Comparison of ENCODE assay signal across 20 cellular contexts in the genomic region with DNA sequence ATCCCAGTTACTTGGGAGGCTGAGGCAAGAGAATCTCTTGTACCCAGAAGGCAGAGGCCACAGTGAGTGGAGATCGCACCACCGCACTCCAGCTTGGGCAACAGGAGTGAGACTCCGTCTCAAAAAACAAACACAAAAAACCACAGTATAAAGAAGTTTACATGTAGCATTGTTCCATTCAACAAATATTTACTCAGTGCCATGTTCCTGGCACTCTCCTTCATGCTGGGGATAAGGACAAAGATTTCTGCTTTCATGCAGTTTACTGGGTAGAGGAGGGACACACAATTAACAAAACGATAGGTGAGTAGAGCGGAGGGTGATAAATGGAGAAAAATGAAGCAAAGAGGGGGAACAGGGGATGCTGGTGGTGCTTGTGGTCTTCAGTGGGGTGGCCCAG.
DNase-seq lines count a peak whose midpoint lies in the region; ATAC-seq, FAIRE-seq and TF ChIP-seq lines count a peak whose summit lies in the region.
"Had no signal": no experiment of that assay in that cellular context is flagged by ENCODE, and none has a peak within 500 bp of the region (broad histone marks: within the 10 kb centered on the region; RNA-seq: fewer than 3 reads in every experiment).

No MANE protein-coding gene starts in this region.

- TF ChIP-seq CTCF in right lobe of liver (IDR thresholded peaks at IDR 0.05) (no peak), HepG2 (CRISPR knock-in tag; IDR thresholded peaks at IDR 0.05) (no peak), osteocyte (IDR thresholded peaks at IDR 0.05) (no peak)

- H3K36me3 ChIP-seq in right lobe of liver (no peaks in the 10 kb centered on the region), HepG2 (replicated peaks in 1 of 2; ENCODE audit: control insufficient read depth in 1 of 2, insufficient read depth in 2 of 2, low read length in 2 of 2) (no peaks in the 10 kb centered on the region)

- H3K4me3 ChIP-seq in right lobe of liver (no peak overlapping the region), HepG2 (replicated peaks in 1 of 3; ENCODE audit: insufficient read depth in 1 of 3, low read depth in 2 of 3, low read length in 3 of 3) (no peak overlapping the region)

- DNase-seq in right lobe of liver = no peak
- DNase-seq in HepG2 (ENCODE audit: low spot score) = no peak
- peak; percentile 13 for DNase-seq in M059J (ENCODE audit: low read depth)
- no peak for DNase-seq in osteocyte (ENCODE audit: extremely low spot score, unreplicated experiment)
- no peak for DNase-seq in hypothalamus (lab: John Stamatoyannopoulos, UW)
- DNase-seq in stimulated activated CD4-positive, alpha-beta T cell treated with anti-CD3 and anti-CD28 coated beads, Interleukin-1b, Interleukin-23, amount 100 ng/mL, for 48 hours = no peak
- no peak for DNase-seq in NCI-H748 treated with DMSO at 0.1 percent for 48 hours (lab: John Stamatoyannopoulos, UW)
- DNase-seq: Caco-2; CD4-positive, alpha-beta T cell; DMS 273 treated with DMSO at 0.1 percent for 48 hours; GDM1; Karpas-422; MM.1S; NCI-H1048; NCI-H1417 treated with DMSO at 0.1 percent for 48 hours; NCI-H187; NCI-H226; NCI-H524 treated with DMSO at 0.1 percent for 48 hours had no signal

- no peak overlapping the region for H3K4me3 Mint-ChIP-seq in osteocyte (ENCODE audit: unreplicated experiment)
- H3K4me3 Mint-ChIP-seq: CD4-positive, alpha-beta T cell had no signal

- TF ChIP-seq EP300 in HepG2 (IDR thresholded peaks at IDR 0.05; ENCODE audit: low read depth in 2 of 2, low read length in 2 of 2) (no peak), HepG2 (CRISPR knock-in tag; IDR thresholded peaks at IDR 0.05; ENCODE audit: borderline replicate concordance) (no peak)

- H3K4me2 ChIP-seq in HepG2 (ENCODE audit: low read depth, low read length) = no peak overlapping the region

- no peak overlapping the region for H3K27ac ChIP-seq in right lobe of liver
- no peak overlapping the region for H3K27ac ChIP-seq in HepG2 (ENCODE audit: extremely low read length, insufficient read depth, low read length)

- TF ChIP-seq RAD21 in HepG2 (CRISPR knock-in tag; IDR thresholded peaks at IDR 0.05) = no peak

- peaks cover 70% of the 10 kb centered on the region for H3K4me1 Mint-ChIP-seq in osteocyte (ENCODE audit: unreplicated experiment)

- H3K9me3 ChIP-seq in right lobe of liver (no peaks in the 10 kb centered on the region), HepG2 (ENCODE audit: low read length) (no peaks in the 10 kb centered on the region)
- H3K9me3 ChIP-seq: Caco-2 had no signal

- H3K27me3 Mint-ChIP-seq in osteocyte (ENCODE audit: unreplicated experiment) = no peaks in the 10 kb centered on the region

- H3K36me3 Mint-ChIP-seq in osteocyte (ENCODE audit: unreplicated experiment) = peaks cover 13% of the 10 kb centered on the region

- CTCF ChIA-PET in HepG2 (lab: Yijun Ruan, JAX; ENCODE audit: low intra/inter-chr PET ratio, low total read pairs) = no interaction called here

- H3K27me3 ChIP-seq in right lobe of liver (no peaks in the 10 kb centered on the region), HepG2 (ENCODE audit: control insufficient read depth in 1 of 2, insufficient read depth in 2 of 2, low read length in 2 of 2) (no peaks in the 10 kb centered on the region; a peak in 1 of 5 replicates)

- no peaks in the 10 kb centered on the region for H4K20me1 ChIP-seq in HepG2 (ENCODE audit: insufficient read depth, low read length)

- no TSS peak for BruUV-seq in HepG2 (replicated peaks; lab: Mats Ljungman, UMichigan)

- H2AFZ ChIP-seq in HepG2 (ENCODE audit: low read length) = no peak overlapping the region

- H3K27ac Mint-ChIP-seq in osteocyte (ENCODE audit: unreplicated experiment) = peak overlapping the region; percentile 58
- H3K27ac Mint-ChIP-seq: CD4-positive, alpha-beta T cell had no signal

- POLR2A ChIA-PET in HepG2 (lab: Yijun Ruan, JAX) = no interaction called here

- no peaks in the 10 kb centered on the region for H3K9me3 Mint-ChIP-seq in osteocyte (ENCODE audit: unreplicated experiment)
- H3K9me3 Mint-ChIP-seq: CD4-positive, alpha-beta T cell had no signal

- H3K4me1 ChIP-seq in right lobe of liver (no peaks in the 10 kb centered on the region), HepG2 (ENCODE audit: insufficient read depth, low read length) (0 out of 2 replicates have a peak, but pooled peaks cover 6% of the 10 kb centered on the region)
- H3K4me1 ChIP-seq: Caco-2 had no signal

- H3K79me2 ChIP-seq in HepG2 (ENCODE audit: insufficient read depth, low read length) = no peaks in the 10 kb centered on the region

- 70% methylated on average over 5 of the region's 5 CpGs for WGBS in right lobe of liver (ENCODE audit: insufficient coverage, low coverage, low lambda C conversion rate, missing lambda C conversion rate)
- WGBS in HepG2 (ENCODE audit: low lambda C conversion rate) = 82% methylated on average over 5 of the region's 5 CpGs

- H3K9ac ChIP-seq in HepG2 (ENCODE audit: insufficient read depth, low read depth, low read length) = no peak overlapping the region

- FAIRE-seq in HepG2 (lab: Jason Lieb, UNC) = no peak
- FAIRE-seq: GM18507 had no signal

- in situ Hi-C loops in HepG2 (cut with HindIII; ENCODE audit: extremely low pct_ligation_motif_present, low pct_unique_long_range_greater_than_20kb) = no loop called here

- intact Hi-C loops in right lobe of liver (cut with DNase I) (no loop called here), HepG2 (cut with micrococcal nuclease; ENCODE audit: unreplicated experiment) (no loop called here)

- TF ChIP-seq POLR2A in right lobe of liver (IDR thresholded peaks at IDR 0.05) (no peak), HepG2 (IDR thresholded peaks at IDR 0.05; ENCODE audit: insufficient read depth in 1 of 2, low read depth in 2 of 2, low read length in 2 of 2) (no peak)

- ATAC-seq in right lobe of liver (peak in 3 of 4 donors; percentile 11 to 66 (median 47)), HepG2 (no peak)
- ATAC-seq: Right ventricle myocardium inferior had no signal

TF ChIP-seq in HepG2, 621 proteins besides CTCF, POLR2A, EP300 and RAD21:
- TF ChIP-seq, protein P1, sequence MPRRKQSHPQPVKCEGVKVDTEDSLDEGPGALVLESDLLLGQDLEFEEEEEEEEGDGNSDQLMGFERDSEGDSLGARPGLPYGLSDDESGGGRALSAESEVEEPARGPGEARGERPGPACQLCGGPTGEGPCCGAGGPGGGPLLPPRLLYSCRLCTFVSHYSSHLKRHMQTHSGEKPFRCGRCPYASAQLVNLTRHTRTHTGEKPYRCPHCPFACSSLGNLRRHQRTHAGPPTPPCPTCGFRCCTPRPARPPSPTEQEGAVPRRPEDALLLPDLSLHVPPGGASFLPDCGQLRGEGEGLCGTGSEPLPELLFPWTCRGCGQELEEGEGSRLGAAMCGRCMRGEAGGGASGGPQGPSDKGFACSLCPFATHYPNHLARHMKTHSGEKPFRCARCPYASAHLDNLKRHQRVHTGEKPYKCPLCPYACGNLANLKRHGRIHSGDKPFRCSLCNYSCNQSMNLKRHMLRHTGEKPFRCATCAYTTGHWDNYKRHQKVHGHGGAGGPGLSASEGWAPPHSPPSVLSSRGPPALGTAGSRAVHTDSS (CRISPR knock-in tag; conservative IDR thresholded peaks at IDR 0.05) = no peak
- TF ChIP-seq TOPORS (CRISPR knock-in tag; IDR thresholded peaks at IDR 0.05) (no peak), PPARG (CRISPR knock-in tag; conservative IDR thresholded peaks at IDR 0.05) (no peak), ZNF776 (CRISPR knock-in tag; IDR thresholded peaks at IDR 0.05) (no peak), KDM5A (IDR thresholded peaks at IDR 0.05; ENCODE audit: borderline replicate concordance, low read length) (no peak), ZNF766 (CRISPR knock-in tag; IDR thresholded peaks at IDR 0.05; ENCODE audit: borderline replicate concordance) (no peak)
- TF ChIP-seq, protein P2, sequence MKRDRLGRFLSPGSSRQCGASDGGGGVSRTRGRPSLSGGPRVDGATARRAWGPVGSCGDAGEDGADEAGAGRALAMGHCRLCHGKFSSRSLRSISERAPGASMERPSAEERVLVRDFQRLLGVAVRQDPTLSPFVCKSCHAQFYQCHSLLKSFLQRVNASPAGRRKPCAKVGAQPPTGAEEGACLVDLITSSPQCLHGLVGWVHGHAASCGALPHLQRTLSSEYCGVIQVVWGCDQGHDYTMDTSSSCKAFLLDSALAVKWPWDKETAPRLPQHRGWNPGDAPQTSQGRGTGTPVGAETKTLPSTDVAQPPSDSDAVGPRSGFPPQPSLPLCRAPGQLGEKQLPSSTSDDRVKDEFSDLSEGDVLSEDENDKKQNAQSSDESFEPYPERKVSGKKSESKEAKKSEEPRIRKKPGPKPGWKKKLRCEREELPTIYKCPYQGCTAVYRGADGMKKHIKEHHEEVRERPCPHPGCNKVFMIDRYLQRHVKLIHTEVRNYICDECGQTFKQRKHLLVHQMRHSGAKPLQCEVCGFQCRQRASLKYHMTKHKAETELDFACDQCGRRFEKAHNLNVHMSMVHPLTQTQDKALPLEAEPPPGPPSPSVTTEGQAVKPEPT (CRISPR knock-in tag; IDR thresholded peaks at IDR 0.05; ENCODE audit: low read depth) = no peak
TF ChIP-seq in HepG2: peak in this region for 0.
